ENCODE assay signal across 1 cellular context in genomic region chr12:113129664-113130456, GRCh38.
A peak's percentile ranks its signal among the peaks of the same experiment; 100 is the strongest.
TF ChIP-seq lines count a peak whose summit lies in the region.

No MANE protein-coding gene starts in this region.

TF ChIP-seq in HepG2, 621 proteins besides CTCF, POLR2A, EP300 and RAD21:
- 0 out of 2 replicates have a peak, but pooled peaks have one; percentile 55 for TF ChIP-seq ZNF768 (CRISPR knock-in tag; IDR thresholded peaks at IDR 0.05)
- TF ChIP-seq HDAC2 (CRISPR knock-in tag; IDR thresholded peaks at IDR 0.05) = no peak
- peak; percentile 97 for TF ChIP-seq MNT (IDR thresholded peaks at IDR 0.05)
- TF ChIP-seq ZNF430 (CRISPR knock-in tag; IDR thresholded peaks at IDR 0.05) = no peak
